ENCODE assay signal across 8 cellular contexts in the genomic region with DNA sequence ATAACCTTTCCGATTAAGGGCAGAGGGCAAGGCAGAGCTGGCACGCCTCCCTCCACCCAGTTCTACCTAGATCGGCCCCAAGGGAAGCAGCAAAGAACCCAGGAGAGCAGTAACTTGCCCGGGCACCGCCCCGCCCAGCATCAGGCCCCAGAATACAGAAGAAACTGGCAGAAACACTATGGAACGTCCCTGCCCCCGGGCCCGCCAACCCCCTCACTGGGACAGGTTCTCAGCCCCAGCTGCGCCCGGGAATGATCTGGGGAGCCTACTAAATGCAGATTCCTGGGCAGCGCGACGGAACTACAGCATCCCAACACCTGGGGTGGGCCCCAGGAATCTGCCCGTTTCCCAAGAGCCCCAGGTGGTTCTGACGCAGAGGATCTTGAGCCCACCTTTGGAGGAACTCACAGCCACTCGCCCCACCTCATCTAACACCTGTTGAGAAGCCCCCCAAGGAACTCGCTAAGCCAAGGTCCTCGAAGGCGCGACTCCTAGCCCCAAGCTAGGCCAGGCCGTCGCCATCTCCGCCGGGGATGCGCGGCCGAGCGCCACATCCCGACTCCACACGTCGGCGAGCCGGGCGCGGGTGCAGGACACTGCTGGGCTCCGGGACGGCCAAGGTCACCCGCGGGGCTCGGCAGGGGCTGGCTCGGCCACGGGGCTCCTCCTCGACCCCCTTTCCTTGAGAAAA. TPM values are rescaled to one million over a fixed set of nuclear protein-coding genes. Genes with fewer than 3 reads are reported as not detected.
A peak's percentile ranks its signal among the peaks of the same experiment; 100 is the strongest.
DNase-seq lines count a peak whose midpoint lies in the region; TF ChIP-seq lines count a peak whose summit lies in the region.

No MANE protein-coding gene starts in this region.

- no peak overlapping the region for H3K27ac Mint-ChIP-seq in activated CD4-positive, alpha-beta memory T cell treated with anti-CD3 and anti-CD28 coated beads, Interleukin-2, amount 10 ng/mL, durations not matched to agents 7 days and 5 days

- intact Hi-C loops in prostate gland (cut with DNase I) = no loop called here

- H3K4me3 Mint-ChIP-seq in activated CD4-positive, alpha-beta memory T cell treated with anti-CD3 and anti-CD28 coated beads, Interleukin-2, amount 10 ng/mL, durations not matched to agents 7 days and 5 days = peak overlapping the region; percentile 52

- H3K4me1 Mint-ChIP-seq in activated CD4-positive, alpha-beta memory T cell treated with anti-CD3 and anti-CD28 coated beads, Interleukin-2, amount 10 ng/mL, durations not matched to agents 7 days and 5 days = peaks cover 34% of the 10 kb centered on the region

- H3K9me3 Mint-ChIP-seq in activated CD4-positive, alpha-beta memory T cell treated with anti-CD3 and anti-CD28 coated beads, Interleukin-2, amount 10 ng/mL, durations not matched to agents 7 days and 5 days = peaks cover 11% of the 10 kb centered on the region

- H3K9me3 ChIP-seq in cardiac muscle cell (ENCODE audit: low read depth) (no peaks in the 10 kb centered on the region), prostate gland (no peaks in the 10 kb centered on the region)

- H3K27ac ChIP-seq in cardiac muscle cell = peak overlapping the region; percentile 86
- peak overlapping the region; percentile 86 for H3K27ac ChIP-seq in prostate gland

- H3K27me3 ChIP-seq in cardiac muscle cell (no peaks in the 10 kb centered on the region), prostate gland (replicated peaks; ENCODE audit: insufficient read depth) (no peaks in the 10 kb centered on the region)

- no peak for TF ChIP-seq CTCF in cardiac muscle cell (IDR thresholded peaks at IDR 0.05; ENCODE audit: low read depth, low read length)
- no peak for TF ChIP-seq CTCF in prostate gland (IDR thresholded peaks at IDR 0.05)

- H3K36me3 Mint-ChIP-seq in activated CD4-positive, alpha-beta memory T cell treated with anti-CD3 and anti-CD28 coated beads, Interleukin-2, amount 10 ng/mL, durations not matched to agents 7 days and 5 days (ENCODE audit: low read depth) = peaks cover 13% of the 10 kb centered on the region

- POLR2A ChIA-PET in activated CD4-positive, alpha-beta memory T cell treated with anti-CD3 and anti-CD28 coated beads, Interleukin-2, amount 10 ng/mL, durations not matched to agents 7 days and 5 days (lab: Charles Lee) = interaction anchor here (1.1 to 2.6 kb wide), 5 partner anchors 8 to 122 kb away, joined by 3 to 16 read pairs (median 5); a partner anchor contains a TSS

- CTCF ChIA-PET in activated CD4-positive, alpha-beta memory T cell treated with anti-CD3 and anti-CD28 coated beads, Interleukin-2, amount 10 ng/mL, durations not matched to agents 7 days and 5 days (lab: Charles Lee) = interaction anchor here (0.6 to 2.4 kb wide), 3 partner anchors 31 to 654 kb away, joined by 3 to 10 read pairs (median 4); no protein-coding TSS in a partner anchor

- no peaks in the 10 kb centered on the region for H3K4me1 ChIP-seq in cardiac muscle cell (ENCODE audit: low read depth)
- no peaks in the 10 kb centered on the region for H3K4me1 ChIP-seq in prostate gland (replicated peaks)

- WGBS in prostate gland = 11% methylated on average over 39 of the region's 44 CpGs

- no peaks in the 10 kb centered on the region for H3K36me3 ChIP-seq in cardiac muscle cell
- no peaks in the 10 kb centered on the region for H3K36me3 ChIP-seq in prostate gland

- H3K4me3 ChIP-seq in cardiac muscle cell = peak overlapping the region; percentile 89
- H3K4me3 ChIP-seq in prostate gland = peak overlapping the region; percentile 74 to 83

- H3K27me3 Mint-ChIP-seq in activated CD4-positive, alpha-beta memory T cell treated with anti-CD3 and anti-CD28 coated beads, Interleukin-2, amount 10 ng/mL, durations not matched to agents 7 days and 5 days = peaks cover 1% of the 10 kb centered on the region

- TF ChIP-seq POLR2A in prostate gland (IDR thresholded peaks at IDR 0.05) = no peak

- peak; percentile 64 for DNase-seq in DMS 273 (lab: John Stamatoyannopoulos, UW; ENCODE audit: unreplicated experiment)
- no peak for DNase-seq in DMS 273 treated with DMSO at 0.1 percent for 48 hours (lab: John Stamatoyannopoulos, UW)
- DNase-seq in activated CD4-positive, alpha-beta memory T cell treated with anti-CD3 and anti-CD28 coated beads, Interleukin-2, amount 10 ng/mL, durations not matched to agents 7 days and 5 days = no peak
- DNase-seq in cardiac muscle cell (ENCODE audit: low read depth in 1 of 2, low spot score in 1 of 2) = peak in 1 of 2 donors; percentile 35
- DNase-seq in prostate gland (ENCODE audit: low spot score) = peak; percentile 14
- DNase-seq in epidermal melanocyte (ENCODE audit: insufficient read length, low spot score) = no peak
- no peak for DNase-seq in stimulated activated CD4-positive, alpha-beta T cell treated with anti-CD3 and anti-CD28 coated beads, Interleukin-4, amount 100 ng/mL, for 4 hours
- DNase-seq in NCI-H226 = no peak

RNA-seq across cellular contexts. Expression of a gene that starts 1.1 kb away (rescaled TPM):
- total RNA-seq in activated CD4-positive, alpha-beta memory T cell treated with anti-CD3 and anti-CD28 coated beads, Interleukin-2, amount 10 ng/mL, durations not matched to agents 7 days and 5 days = 10 to 100 TPM; 28.7 to 30.7 TPM
- total RNA-seq in cardiac muscle cell = 46.4 and 55.8 TPM in 2 replicates
- 87.6 and 88.4 TPM in 2 replicates for polyA plus RNA-seq in cardiac muscle cell
- 10 to 100 TPM; 21.1 to 30.6 TPM for total RNA-seq in prostate gland

RNA-seq across cellular contexts. Expression of a gene that starts 18.6 kb away (rescaled TPM):
- total RNA-seq in activated CD4-positive, alpha-beta memory T cell treated with anti-CD3 and anti-CD28 coated beads, Interleukin-2, amount 10 ng/mL, durations not matched to agents 7 days and 5 days = under 1 TPM in 1 of 2 experiments, not detected in 1; 0.05 TPM
- total RNA-seq in cardiac muscle cell (1.9 and 3.6 TPM in 2 replicates), prostate gland (1 to 10 TPM in 1 of 2 donors, under 1 TPM in 1; 0.27 to 3.8 TPM)
- 0.24 and 0.39 TPM in 2 replicates for polyA plus RNA-seq in cardiac muscle cell

Comparison
In these comparisons a context has a peak if more than half of its experiments do, and no peak if none do; other contexts are left out.
1. DNase-seq: peak in DMS 273 (single experiment) and prostate gland (single experiment); none in DMS 273 treated with DMSO at 0.1 percent for 48 hours (single experiment), activated CD4-positive, alpha-beta memory T cell treated with anti-CD3 and anti-CD28 coated beads, Interleukin-2, amount 10 ng/mL, durations not matched to agents 7 days and 5 days (single experiment), epidermal melanocyte (single experiment), stimulated activated CD4-positive, alpha-beta T cell treated with anti-CD3 and anti-CD28 coated beads, Interleukin-4, amount 100 ng/mL, for 4 hours (0 of 2) and NCI-H226 (single experiment).